In genomic region chr1:157984469-157984868, GRCh38 we compare ENCODE assay signal across 19 cellular contexts. TPM values are rescaled to one million over a fixed set of nuclear protein-coding genes. Genes with fewer than 3 reads are reported as not detected.
A peak's percentile ranks its signal among the peaks of the same experiment; 100 is the strongest.
DNase-seq lines count a peak whose midpoint lies in the region; ATAC-seq, FAIRE-seq and TF ChIP-seq lines count a peak whose summit lies in the region.
"Had no signal": no experiment of that assay in that cellular context is flagged by ENCODE, and none has a peak within 500 bp of the region (broad histone marks: within the 10 kb centered on the region; RNA-seq: fewer than 3 reads in every experiment).

No MANE protein-coding gene starts in this region.

- no peaks in the 10 kb centered on the region; the same call in 1 of the 2 replicates for H3K23me2 ChIP-seq in H1 (ENCODE audit: low read depth, low read length)

- intact Hi-C loops in left colon (cut with DNase I, micrococcal nuclease), result no loop called here
- intact Hi-C loops in uterus (cut with DNase I; ENCODE audit: low total_unique reads), result no loop called here

- H3K9me3 ChIP-seq in H1 (ENCODE audit: insufficient read depth in 2 of 2, low read depth in 1 of 2, low read length in 1 of 2), result no peaks in the 10 kb centered on the region
- H3K9me3 ChIP-seq in uterus, result no peaks in the 10 kb centered on the region
- H3K9me3 ChIP-seq: BE2C had no signal

- H2AFZ ChIP-seq in GM23338 (no peak overlapping the region), H1 (ENCODE audit: low read length) (no peak overlapping the region)

- TF ChIP-seq POLR2A in H1 (IDR thresholded peaks at IDR 0.05; ENCODE audit: control extremely low read depth in 1 of 2, low read depth in 2 of 2, low read length in 2 of 2) (no peak), uterus (IDR thresholded peaks at IDR 0.05) (no peak)

- no peaks in the 10 kb centered on the region for H3K9me3 Mint-ChIP-seq in GM23338
- H3K9me3 Mint-ChIP-seq in activated naive CD8-positive, alpha-beta T cell treated with anti-CD3 and anti-CD28 coated beads, Interleukin-2, amount 50 U/mL, for 24 hours, result no peaks in the 10 kb centered on the region

- H3K79me2 ChIP-seq in GM23338 (replicated peaks; ENCODE audit: insufficient read depth) (no peaks in the 10 kb centered on the region), H1 (ENCODE audit: control insufficient read depth in 1 of 2, insufficient read depth in 2 of 2, low read length in 2 of 2) (no peaks in the 10 kb centered on the region)

- H4K8ac ChIP-seq in H1 (ENCODE audit: extremely low read depth, insufficient read depth, low read length), result no peak overlapping the region

- WGBS in H1 (ENCODE audit: extremely low coverage in 1 of 2, insufficient coverage in 1 of 2, insufficient read length in 1 of 2, insufficient replicate concordance in 2 of 2, low coverage in 1 of 2, low lambda C conversion rate in 2 of 2, missing lambda C conversion rate in 1 of 2), 2 experiments, result 92% methylated on average over 7 of the region's 7 CpGs; no CpG with 5 or more reads in 1 of the 2 experiments

- H3K36me3 Mint-ChIP-seq in GM23338 (ENCODE audit: low read depth), result no peaks in the 10 kb centered on the region
- no peaks in the 10 kb centered on the region for H3K36me3 Mint-ChIP-seq in activated naive CD8-positive, alpha-beta T cell treated with anti-CD3 and anti-CD28 coated beads, Interleukin-2, amount 50 U/mL, for 24 hours (ENCODE audit: low read depth)
- H3K36me3 Mint-ChIP-seq: CD4-positive, alpha-beta memory T cell had no signal

- H2BK15ac ChIP-seq in H1 (ENCODE audit: low read length), result 0 out of 2 replicates have a peak overlapping the region, but pooled peaks have one; percentile 19

- no peak overlapping the region for H3K4me3 ChIP-seq in GM23338
- H3K4me3 ChIP-seq in H1 (ENCODE audit: extremely low read depth in 1 of 4, insufficient read depth in 2 of 4, low read depth in 3 of 4, low read length in 4 of 4), result no peak overlapping the region
- no peak overlapping the region for H3K4me3 ChIP-seq in uterus

- H3K79me1 ChIP-seq in H1 (ENCODE audit: low read depth, low read length), result no peaks in the 10 kb centered on the region

- DNase-seq in GM23338 (ENCODE audit: low spot score) (no peak), H1 (ENCODE audit: low read depth in 1 of 2, low spot score in 2 of 2) (no peak), left colon (peak; percentile 24 to 49), uterus (peak; percentile 37 to 56), MV-4-11 (lab: John Stamatoyannopoulos, UW) (no peak), NCI-H2196 (lab: John Stamatoyannopoulos, UW; ENCODE audit: unreplicated experiment) (no peak)
- DNase-seq in activated naive CD8-positive, alpha-beta T cell treated with anti-CD3 and anti-CD28 coated beads, Interleukin-2, amount 50 U/mL, for 24 hours, result no peak
- DNase-seq: BE2C; CD4-positive, alpha-beta memory T cell; DMS79 treated with DMSO at 0.1 percent for 48 hours; EL; H7 had no signal

- no peak overlapping the region for H3K14ac ChIP-seq in H1 (ENCODE audit: insufficient read length)

- no peak overlapping the region for H3K56ac ChIP-seq in H1 (replicated peaks; ENCODE audit: insufficient read length, low read depth, low read length)

- H3K36me3 ChIP-seq in GM23338 (ENCODE audit: insufficient read depth) (no peaks in the 10 kb centered on the region), H1 (ENCODE audit: control insufficient read depth in 2 of 4, insufficient read depth in 4 of 4, low read length in 3 of 4) (no peaks in the 10 kb centered on the region), uterus (no peaks in the 10 kb centered on the region)
- H3K36me3 ChIP-seq: BE2C had no signal

- no peak for TF ChIP-seq RAD21 in H1 (IDR thresholded peaks at IDR 0.05 in 1 of 2, conservative IDR thresholded peaks at IDR 0.05 in 1 of 2; ENCODE audit: low read depth in 2 of 2, low read length in 2 of 2)

- no peak overlapping the region for H3K23ac ChIP-seq in H1 (ENCODE audit: insufficient read length)

- peaks cover 4% of the 10 kb centered on the region for H3K27me3 Mint-ChIP-seq in GM23338 (ENCODE audit: insufficient read depth, low read depth, poor library complexity)
- H3K27me3 Mint-ChIP-seq in activated naive CD8-positive, alpha-beta T cell treated with anti-CD3 and anti-CD28 coated beads, Interleukin-2, amount 50 U/mL, for 24 hours, result peaks cover 3% of the 10 kb centered on the region

- H3K4ac ChIP-seq in H1 (replicated peaks; ENCODE audit: insufficient read length, low read depth, low read length), result no peak overlapping the region

- no peak overlapping the region for H3K18ac ChIP-seq in H1 (ENCODE audit: extremely low read depth, low read length)

- H3K9me2 ChIP-seq in GM23338 (ENCODE audit: insufficient read depth), result peaks cover 15% of the 10 kb centered on the region; the same call in 1 of the 2 replicates

- H2BK20ac ChIP-seq in H1 (ENCODE audit: low read length), result no peak overlapping the region

- H2BK5ac ChIP-seq in H1 (ENCODE audit: low read depth, low read length), result no peak overlapping the region

- no peak for FAIRE-seq in H1 (lab: Jason Lieb, UNC)
- FAIRE-seq: A204.1, G401.6, GM12891, GM19239, HepG2, HTR-8/SVneo had no signal

- H2BK12ac ChIP-seq in H1 (ENCODE audit: low read depth, low read length), result no peak overlapping the region

- TF ChIP-seq EP300 in H1 (IDR thresholded peaks at IDR 0.05; ENCODE audit: borderline replicate concordance in 1 of 2, low read depth in 2 of 2, low read length in 2 of 2), result no peak

- peaks cover 32% of the 10 kb centered on the region for H3K4me1 Mint-ChIP-seq in GM23338
- no peaks in the 10 kb centered on the region for H3K4me1 Mint-ChIP-seq in activated naive CD8-positive, alpha-beta T cell treated with anti-CD3 and anti-CD28 coated beads, Interleukin-2, amount 50 U/mL, for 24 hours
- H3K4me1 Mint-ChIP-seq: CD4-positive, alpha-beta memory T cell had no signal

- no peak overlapping the region for H3K9ac ChIP-seq in H1 (replicated peaks in 1 of 4; ENCODE audit: extremely low read depth in 1 of 4, low read depth in 3 of 4, low read length in 3 of 4)

- H2AK5ac ChIP-seq in H1 (ENCODE audit: low read depth, low read length), result no peak overlapping the region

- H3K27ac ChIP-seq in GM23338 (ENCODE audit: low read depth) (no peak overlapping the region), H1 (ENCODE audit: low read depth, low read length) (no peak overlapping the region), uterus (peak overlapping the region in 1 of 2 donors; percentile 52)
- H3K27ac ChIP-seq: C4-2B had no signal

- H3F3A ChIP-seq in GM23338 (replicated peaks; ENCODE audit: low read depth), result peaks cover under 1% of the 10 kb centered on the region; the same call in 1 of the 2 replicates

- no peak overlapping the region for H4K5ac ChIP-seq in H1 (ENCODE audit: insufficient read length, low read depth, low read length)

- H3K4me3 Mint-ChIP-seq in GM23338, result no peak overlapping the region
- H3K4me3 Mint-ChIP-seq in activated naive CD8-positive, alpha-beta T cell treated with anti-CD3 and anti-CD28 coated beads, Interleukin-2, amount 50 U/mL, for 24 hours, result no peak overlapping the region
- H3K4me3 Mint-ChIP-seq: CD4-positive, alpha-beta memory T cell had no signal

- POLR2A ChIA-PET in H1 (lab: Charles Lee; ENCODE audit: partially characterized antibody), result interaction anchor here (1.1 to 2.8 kb wide), 5 partner anchors 8 to 113 kb away, joined by 3 to 11 read pairs (median 3); partner anchors contain the start of gene KIRREL1

- CTCF ChIA-PET in H1 (lab: Charles Lee; ENCODE audit: partially characterized antibody), result interaction anchor here (1.1 to 53.4 kb wide), 9 partner anchors 0 to 125 kb away, joined by 3 to 2918 read pairs (median 48); partner anchors contain the start of gene KIRREL1

- no peak overlapping the region for H3K27ac Mint-ChIP-seq in GM23338
- H3K27ac Mint-ChIP-seq in activated naive CD8-positive, alpha-beta T cell treated with anti-CD3 and anti-CD28 coated beads, Interleukin-2, amount 50 U/mL, for 24 hours, result no peak overlapping the region
- H3K27ac Mint-ChIP-seq: CD4-positive, alpha-beta memory T cell had no signal

- no peak for TF ChIP-seq CTCF in GM23338 (conservative IDR thresholded peaks at IDR 0.05; ENCODE audit: low read depth in 2 of 2)
- no peak for TF ChIP-seq CTCF in H1 (IDR thresholded peaks at IDR 0.05; ENCODE audit: control extremely low read depth in 1 of 3, insufficient read depth in 1 of 3, low read depth in 1 of 3, low read length in 3 of 3)
- TF ChIP-seq CTCF in uterus (IDR thresholded peaks at IDR 0.05), result no peak

- no peaks in the 10 kb centered on the region for H3K27me3 ChIP-seq in GM23338 (ENCODE audit: insufficient read depth)
- H3K27me3 ChIP-seq in H1 (replicated peaks in 1 of 4; ENCODE audit: control insufficient read depth in 3 of 4, extremely low read depth in 1 of 4, insufficient read depth in 3 of 4, low read length in 3 of 4), result no peaks in the 10 kb centered on the region
- H3K27me3 ChIP-seq in uterus, result no peaks in the 10 kb centered on the region
- H3K27me3 ChIP-seq: BE2C had no signal

- H3K4me2 ChIP-seq in GM23338 (0 out of 2 replicates have a peak overlapping the region, but pooled peaks have one; percentile 59), H1 (ENCODE audit: insufficient read depth in 1 of 2, low read depth in 2 of 2, low read length in 2 of 2) (no peak overlapping the region)

- H4K20me1 ChIP-seq in GM23338 (replicated peaks; ENCODE audit: insufficient read depth) (no peaks in the 10 kb centered on the region), H1 (replicated peaks in 1 of 2; ENCODE audit: control insufficient read depth in 1 of 2, insufficient read depth in 2 of 2, low read length in 2 of 2) (no peaks in the 10 kb centered on the region)

- no peak overlapping the region for H4K91ac ChIP-seq in H1 (replicated peaks; ENCODE audit: insufficient read length, low read length)

- ATAC-seq in GM23338 (no peak), left colon (peak; percentile 100)
- no peak for ATAC-seq in activated naive CD8-positive, alpha-beta T cell treated with anti-CD3 and anti-CD28 coated beads, Interleukin-2, amount 50 U/mL, for 24 hours
- ATAC-seq: HepG2 had no signal

- no peak overlapping the region for H2BK120ac ChIP-seq in H1 (replicated peaks; ENCODE audit: low read depth, low read length)

- H3K4me1 ChIP-seq in GM23338 (ENCODE audit: insufficient read depth) (peaks cover 23% of the 10 kb centered on the region), H1 (replicated peaks in 1 of 4; ENCODE audit: control insufficient read depth in 3 of 4, insufficient read depth in 4 of 4, low read length in 3 of 4) (peaks cover 0 to 12% (median 5%) of the 10 kb centered on the region in 4 experiments; a peak in 4 of 7 replicates), uterus (no peaks in the 10 kb centered on the region)
- H3K4me1 ChIP-seq: BE2C had no signal

RNA-seq across cellular contexts. Expression of gene KIRREL1, which starts 9.0 kb away (rescaled TPM):
- total RNA-seq in GM23338 (2014; rRNA removed; shearing (Covaris generic)), result 35.2 and 41.0 TPM in 2 replicates
- polyA plus RNA-seq in GM23338 (2016; fragmentation: Nextera tagmentation; extraction: Ambion mirVana), result 5.1 and 5.6 TPM in 2 replicates
- total RNA-seq in H1 (2021; fragmentation: NEBNext Ultra II Directional; extraction: Animal tissue kit (Norgen Biotek cat#: 25700)), result 39.0 and 41.8 TPM in 2 replicates
- 14.2 and 22.9 TPM in 2 replicates for polyA plus RNA-seq in H1 (2011; rRNA removed)
- polyA plus RNA-seq in H1 (2011; cell fraction: cytosol; rRNA removed), result 12.9 TPM
- 36.8 TPM for polyA plus RNA-seq in H1 (2011; cell fraction: nucleus; rRNA removed)
- 19.9 to 26.0 TPM (median 24.2 TPM) in 4 replicates for polyA plus RNA-seq in H1 (2012, experiment 1 of 2)
- polyA plus RNA-seq in H1 (2012, experiment 2 of 2), result 13.6 TPM
- 25.7 TPM for polyA plus RNA-seq in H1 (2013, experiment 1 of 2)
- polyA plus RNA-seq in H1 (2013, experiment 2 of 2), result 28.4 TPM
- 27.1 and 34.3 TPM in 2 replicates for polyA minus RNA-seq in H1 (2011; rRNA and poly(A)+ RNA removed)
- polyA minus RNA-seq in H1 (2011; cell fraction: cytosol; rRNA and poly(A)+ RNA removed), result 19.2 TPM
- polyA minus RNA-seq in H1 (2011; cell fraction: nucleus; rRNA and poly(A)+ RNA removed), result 21.7 TPM
- 1 to 10 TPM; 5.6 to 9.2 TPM for total RNA-seq in left colon
- total RNA-seq in uterus, result 100 to 1,000 TPM in 1 of 4 donors, 10 to 100 TPM in 3; 34.1 to 102 (median 57.4) TPM
- total RNA-seq: CD4-positive, alpha-beta memory T cell had no signal
- polyA plus RNA-seq: CD4-positive, alpha-beta memory T cell had no signal

Comparison
In these comparisons a context has a peak if more than half of its experiments do, and no peak if none do; other contexts are left out.
1. DNase-seq: peak in left colon (2 of 2) and uterus (2 of 2); none in GM23338 (single experiment), H1 (0 of 2), MV-4-11 (single experiment), activated naive CD8-positive, alpha-beta T cell treated with anti-CD3 and anti-CD28 coated beads, Interleukin-2, amount 50 U/mL, for 24 hours (single experiment) and NCI-H2196 (single experiment).